9 cellular contexts compared by ENCODE assay signal in genomic region chr2:174342600-174343342, GRCh38.
DNase-seq lines count a peak whose midpoint lies in the region; TF ChIP-seq lines count a peak whose summit lies in the region.
"Had no signal": no experiment of that assay in that cellular context is flagged by ENCODE, and none has a peak within 500 bp of the region (broad histone marks: within the 10 kb centered on the region; RNA-seq: fewer than 3 reads in every experiment).

No MANE protein-coding gene starts in this region.

- no peak for TF ChIP-seq CTCF in coronary artery (IDR thresholded peaks at IDR 0.05)

- peak overlapping the region; percentile 54 for H3K4me3 ChIP-seq in coronary artery

- DNase-seq in NCI-H526 (lab: John Stamatoyannopoulos, UW): peak; percentile 18 to 67
- DNase-seq in NCI-H526 treated with DMSO at 0.1 percent for 48 hours (lab: John Stamatoyannopoulos, UW): no peak
- peak; percentile 35 for DNase-seq in NCI-H510A (lab: John Stamatoyannopoulos, UW)
- no peak for DNase-seq in coronary artery (ENCODE audit: low spot score)
- DNase-seq in retina: peak; percentile 80
- DNase-seq in nucleus accumbens (lab: John Stamatoyannopoulos, UW): no peak
- DNase-seq in midbrain (lab: John Stamatoyannopoulos, UW): no peak
- DNase-seq in NOMO-1 (lab: John Stamatoyannopoulos, UW; ENCODE audit: unreplicated experiment in 2 of 2): no peak
- DNase-seq: NCI-H187 had no signal

- H3K27ac ChIP-seq in coronary artery: no peak overlapping the region

Comparison
In these comparisons a context has a peak if more than half of its experiments do, and no peak if none do; other contexts are left out.
1. DNase-seq: peak in NCI-H526 (2 of 2), NCI-H510A (single experiment) and retina (single experiment); none in NCI-H526 treated with DMSO at 0.1 percent for 48 hours (single experiment), coronary artery (single experiment), nucleus accumbens (0 of 56), midbrain (single experiment) and NOMO-1 (0 of 2).